ENCODE assay signal across 7 cellular contexts in the genomic region with DNA sequence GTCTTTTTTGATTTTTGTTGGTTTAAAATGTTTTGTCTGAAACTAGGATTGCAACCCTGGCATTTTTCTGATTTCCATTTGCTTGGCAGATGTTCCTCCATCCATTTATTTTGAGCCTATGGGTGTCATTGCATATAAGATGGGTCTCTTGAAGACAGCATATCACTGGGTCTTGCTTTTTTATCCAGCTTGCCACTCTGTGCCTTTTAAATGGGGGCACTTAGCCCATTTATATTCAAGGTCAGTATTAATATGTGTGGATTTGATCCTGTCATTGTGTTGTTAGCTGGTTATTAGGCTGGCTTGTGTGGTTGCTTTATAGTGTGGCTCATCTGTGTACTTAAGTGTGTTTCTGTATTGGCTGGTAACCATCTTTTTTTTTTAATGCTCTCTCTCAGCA.
"Had no signal": no experiment of that assay in that cellular context is flagged by ENCODE, and none has a peak within 500 bp of the region (broad histone marks: within the 10 kb centered on the region; RNA-seq: fewer than 3 reads in every experiment).

No MANE protein-coding gene starts in this region.

- DNase-seq: H9, HCEC 1CT, HFFc6, IMR-90, KG1 had no signal

- H3K4me3 Mint-ChIP-seq: GM23338, H9, HFFc6 had no signal

- H3K4me3 ChIP-seq: GM23338, K562 had no signal

- H3K4me1 Mint-ChIP-seq: GM23338, H9 had no signal

- ATAC-seq: GM23338, K562 had no signal

- H3K27ac Mint-ChIP-seq: GM23338, H9, HFFc6 had no signal
